In the genomic region with DNA sequence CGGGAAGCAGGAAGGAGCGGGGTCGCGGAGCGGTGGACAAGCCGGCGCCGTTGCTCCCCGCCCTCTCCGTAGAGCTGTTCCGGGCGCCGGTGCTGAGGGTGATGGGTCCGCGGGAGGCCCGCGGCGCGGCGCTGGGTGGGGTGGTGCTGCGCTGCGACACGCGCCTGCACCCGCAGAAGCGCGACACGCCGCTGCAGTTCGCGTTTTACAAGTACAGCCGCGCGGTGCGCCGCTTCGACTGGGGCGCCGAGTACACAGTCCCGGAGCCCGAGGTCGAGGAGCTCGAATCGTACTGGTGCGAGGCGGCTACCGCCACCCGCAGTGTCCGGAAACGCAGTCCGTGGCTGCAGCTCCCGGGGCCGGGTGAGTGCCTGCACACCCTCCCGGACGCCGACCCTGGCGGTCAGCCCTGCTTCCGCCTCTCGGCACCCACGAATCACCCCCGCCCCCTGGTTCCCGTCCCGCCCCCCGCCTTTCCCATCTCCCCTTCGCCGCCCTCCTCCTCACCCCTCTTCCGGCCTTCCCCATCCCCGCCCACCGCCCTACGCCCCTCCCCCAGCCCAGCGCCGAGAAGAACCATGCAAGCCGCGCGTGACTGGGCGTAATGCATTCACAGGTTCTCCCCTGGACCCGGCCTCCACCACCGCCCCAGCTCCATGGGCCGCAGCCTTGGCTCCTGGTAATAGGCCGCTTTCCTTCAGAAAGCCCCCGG, we compare ENCODE assay signal across 9 cellular contexts. TPM values are rescaled to one million over a fixed set of nuclear protein-coding genes. Genes with fewer than 3 reads are reported as not detected.
DNase-seq lines count a peak whose midpoint lies in the region; ATAC-seq, FAIRE-seq and TF ChIP-seq lines count a peak whose summit lies in the region.
"Had no signal": no experiment of that assay in that cellular context is flagged by ENCODE, and none has a peak within 500 bp of the region (broad histone marks: within the 10 kb centered on the region; RNA-seq: fewer than 3 reads in every experiment).

No MANE protein-coding gene starts in this region.

- dilution Hi-C loops in keratinocyte (cut with MboI; ENCODE audit: extremely low pct_ligation_motif_present, low sequenced_read_pairs), result no loop called here

- ATAC-seq in HG02642 (IDR thresholded peaks at IDR 0.05; ENCODE audit: poor library complexity, unreplicated experiment), result peak; percentile 62

- H3K4me1 ChIP-seq in keratinocyte (ENCODE audit: control insufficient read depth, extremely low read depth, insufficient read depth, low read length), result peaks cover 49% of the 10 kb centered on the region

- H3K9me1 ChIP-seq in keratinocyte (ENCODE audit: control insufficient read depth, extremely low read depth, insufficient read depth, low read length), result no peaks in the 10 kb centered on the region

- H3K9ac ChIP-seq in keratinocyte (ENCODE audit: control insufficient read depth, extremely low read depth, insufficient read depth, low read length), result peak overlapping the region; percentile 87

- no peaks in the 10 kb centered on the region for H3K27me3 ChIP-seq in keratinocyte (ENCODE audit: control insufficient read depth, extremely low read depth, insufficient read depth, low read length)

- H3K79me2 ChIP-seq in keratinocyte (ENCODE audit: control insufficient read depth, insufficient read depth, low read length), result no peaks in the 10 kb centered on the region

- H3K4me2 ChIP-seq in keratinocyte (ENCODE audit: control insufficient read depth, extremely low read depth, insufficient read depth, low read depth, low read length), result peak overlapping the region; percentile 88

- no peak for FAIRE-seq in keratinocyte (lab: Jason Lieb, UNC)

- peak overlapping the region; percentile 70 for H3K27ac ChIP-seq in keratinocyte (ENCODE audit: control insufficient read depth, insufficient read depth, low read length)
- H3K27ac ChIP-seq: 22Rv1 had no signal

- no peaks in the 10 kb centered on the region for H3K36me3 ChIP-seq in keratinocyte (ENCODE audit: control insufficient read depth in 2 of 2, extremely low read depth in 1 of 2, insufficient read depth in 2 of 2, low read length in 2 of 2)

- H4K20me1 ChIP-seq in keratinocyte (ENCODE audit: control insufficient read depth, extremely low read depth, insufficient read depth, low read length), result no peaks in the 10 kb centered on the region

- H2AFZ ChIP-seq in keratinocyte (ENCODE audit: control insufficient read depth, low read length), result peak overlapping the region; percentile 87

- H3K9me3 ChIP-seq in keratinocyte (ENCODE audit: control insufficient read depth, low read depth, low read length), result no peaks in the 10 kb centered on the region

- TF ChIP-seq CTCF in keratinocyte (optimal IDR thresholded peaks at IDR 0.05 in 1 of 3, IDR thresholded peaks at IDR 0.05 in 1 of 3, conservative IDR thresholded peaks at IDR 0.05 in 1 of 3; ENCODE audit: extremely low read depth in 1 of 3, insufficient read depth in 2 of 3, low read length in 3 of 3), result no peak

- DNase-seq in NCI-H1417 (lab: John Stamatoyannopoulos, UW), result peak in 2 of 3 experiments; percentile 78 to 79
- DNase-seq in NCI-H1417 treated with DMSO at 0.1 percent for 48 hours (lab: John Stamatoyannopoulos, UW), result no peak
- peak; percentile 57 for DNase-seq in NCI-H1694 (lab: John Stamatoyannopoulos, UW)
- DNase-seq in activated CD4-positive, CD25-positive, alpha-beta regulatory T cell (lab: John Stamatoyannopoulos, UW), result peak; percentile 21 to 52 (median 33)
- DNase-seq in cerebellar cortex (ENCODE audit: low spot score), result peak; percentile 80
- no peak for DNase-seq in keratinocyte (ENCODE audit: low read depth, low spot score)
- peak; percentile 75 for DNase-seq in stimulated activated CD4-positive, alpha-beta T cell treated with anti-CD3 and anti-CD28 coated beads, Interleukin-15, amount 100 ng/mL, for 24 hours

- peak overlapping the region; percentile 58 to 80 (median 73) for H3K4me3 ChIP-seq in keratinocyte (ENCODE audit: control insufficient read depth in 2 of 3, extremely low read depth in 1 of 3, insufficient read depth in 2 of 3, low read depth in 1 of 3, low read length in 3 of 3)

RNA-seq across cellular contexts. Expression of gene FCRLB, which starts 5.4 kb away (rescaled TPM):
- 0.41 to 0.54 TPM (median 0.52 TPM) in 3 replicates for polyA plus RNA-seq in keratinocyte
- 0.14 TPM for polyA plus RNA-seq in keratinocyte (2011; ENCODE audit: low read depth)
- polyA plus RNA-seq in keratinocyte (2011; cell fraction: cytosol; rRNA removed), result 0.35 and 0.64 TPM in 2 replicates
- 0.25 TPM in 2 replicates for polyA plus RNA-seq in keratinocyte (2011; cell fraction: nucleus; rRNA removed)
- 0.71 and 0.79 TPM in 2 replicates for polyA plus RNA-seq in keratinocyte (2012; ENCODE audit: low replicate concordance)
- 0.26 TPM in 1 of 3 replicates, not detected in the others for polyA minus RNA-seq in keratinocyte
- not detected for polyA minus RNA-seq in keratinocyte (2011; cell fraction: cytosol; rRNA and poly(A)+ RNA removed)
- polyA minus RNA-seq in keratinocyte (2011; cell fraction: nucleus; rRNA and poly(A)+ RNA removed), result 0.31 and 0.32 TPM in 2 replicates

RNA-seq across cellular contexts. Expression of gene FCRLA, which starts 19.8 kb away (rescaled TPM):
- 2.0 to 3.4 TPM (median 3.0 TPM) in 3 replicates for polyA plus RNA-seq in keratinocyte
- not detected for polyA plus RNA-seq in keratinocyte (2011; ENCODE audit: low read depth)
- polyA plus RNA-seq in keratinocyte (2011; cell fraction: cytosol; rRNA removed), result 1.2 and 1.4 TPM in 2 replicates
- polyA plus RNA-seq in keratinocyte (2011; cell fraction: nucleus; rRNA removed), result 3.2 and 3.6 TPM in 2 replicates
- polyA plus RNA-seq in keratinocyte (2012; ENCODE audit: low replicate concordance), result 0.16 and 1.8 TPM in 2 replicates
- polyA minus RNA-seq in keratinocyte, result 2.0 to 4.0 TPM (median 2.3 TPM) in 3 replicates
- polyA minus RNA-seq in keratinocyte (2011; cell fraction: cytosol; rRNA and poly(A)+ RNA removed), result 1.9 TPM
- polyA minus RNA-seq in keratinocyte (2011; cell fraction: nucleus; rRNA and poly(A)+ RNA removed), result 3.1 and 3.5 TPM in 2 replicates

RNA-seq across cellular contexts. Expression of gene DUSP12, which starts 22.8 kb away (rescaled TPM):
- polyA plus RNA-seq in keratinocyte, result 22.6 to 35.3 TPM (median 27.6 TPM) in 3 replicates
- polyA plus RNA-seq in keratinocyte (2011; ENCODE audit: low read depth), result 11.8 TPM
- 28.6 and 37.5 TPM in 2 replicates for polyA plus RNA-seq in keratinocyte (2011; cell fraction: cytosol; rRNA removed)
- 22.4 and 24.5 TPM in 2 replicates for polyA plus RNA-seq in keratinocyte (2011; cell fraction: nucleus; rRNA removed)
- 21.4 and 22.4 TPM in 2 replicates for polyA plus RNA-seq in keratinocyte (2012; ENCODE audit: low replicate concordance)
- 2.3 to 16.0 TPM (median 4.9 TPM) in 3 replicates for polyA minus RNA-seq in keratinocyte
- 18.2 TPM for polyA minus RNA-seq in keratinocyte (2011; cell fraction: cytosol; rRNA and poly(A)+ RNA removed)
- 4.6 and 5.5 TPM in 2 replicates for polyA minus RNA-seq in keratinocyte (2011; cell fraction: nucleus; rRNA and poly(A)+ RNA removed)

RNA-seq across cellular contexts. Expression of gene ATF6, which starts 39.3 kb away (rescaled TPM):
- polyA plus RNA-seq in keratinocyte, result 16.4 to 19.7 TPM (median 18.3 TPM) in 3 replicates
- polyA plus RNA-seq in keratinocyte (2011; ENCODE audit: low read depth), result 15.1 TPM
- 6.3 and 13.3 TPM in 2 replicates for polyA plus RNA-seq in keratinocyte (2011; cell fraction: cytosol; rRNA removed)
- 24.6 and 28.3 TPM in 2 replicates for polyA plus RNA-seq in keratinocyte (2011; cell fraction: nucleus; rRNA removed)
- polyA plus RNA-seq in keratinocyte (2012; ENCODE audit: low replicate concordance), result 11.5 and 14.8 TPM in 2 replicates
- 9.1 to 21.4 TPM (median 21.2 TPM) in 3 replicates for polyA minus RNA-seq in keratinocyte
- 9.4 TPM for polyA minus RNA-seq in keratinocyte (2011; cell fraction: cytosol; rRNA and poly(A)+ RNA removed)
- polyA minus RNA-seq in keratinocyte (2011; cell fraction: nucleus; rRNA and poly(A)+ RNA removed), result 26.6 and 45.1 TPM in 2 replicates

Comparison
In these comparisons a context has a peak if more than half of its experiments do, and no peak if none do; other contexts are left out.
1. DNase-seq: peak in NCI-H1417 (2 of 3), NCI-H1694 (single experiment), activated CD4-positive, CD25-positive, alpha-beta regulatory T cell (4 of 4), cerebellar cortex (single experiment) and stimulated activated CD4-positive, alpha-beta T cell treated with anti-CD3 and anti-CD28 coated beads, Interleukin-15, amount 100 ng/mL, for 24 hours (single experiment); none in NCI-H1417 treated with DMSO at 0.1 percent for 48 hours (single experiment) and keratinocyte (single experiment).